Comparison of ENCODE assay signal across 1 cellular context in genomic region chr16:85306793-85307551, GRCh38.
TF ChIP-seq lines count a peak whose summit lies in the region.

No MANE protein-coding gene starts in this region.

TF ChIP-seq in HCT116, 20 proteins besides CTCF, POLR2A, EP300 and RAD21 (continued from another document):
- TF ChIP-seq ZBTB33 (IDR thresholded peaks at IDR 0.05; ENCODE audit: extremely low read depth, insufficient replicate concordance, low read length) (no peak), CEBPB (IDR thresholded peaks at IDR 0.05; ENCODE audit: low read depth) (no peak)
TF ChIP-seq in HCT116: peak in this region for 0.
